In the genomic region with DNA sequence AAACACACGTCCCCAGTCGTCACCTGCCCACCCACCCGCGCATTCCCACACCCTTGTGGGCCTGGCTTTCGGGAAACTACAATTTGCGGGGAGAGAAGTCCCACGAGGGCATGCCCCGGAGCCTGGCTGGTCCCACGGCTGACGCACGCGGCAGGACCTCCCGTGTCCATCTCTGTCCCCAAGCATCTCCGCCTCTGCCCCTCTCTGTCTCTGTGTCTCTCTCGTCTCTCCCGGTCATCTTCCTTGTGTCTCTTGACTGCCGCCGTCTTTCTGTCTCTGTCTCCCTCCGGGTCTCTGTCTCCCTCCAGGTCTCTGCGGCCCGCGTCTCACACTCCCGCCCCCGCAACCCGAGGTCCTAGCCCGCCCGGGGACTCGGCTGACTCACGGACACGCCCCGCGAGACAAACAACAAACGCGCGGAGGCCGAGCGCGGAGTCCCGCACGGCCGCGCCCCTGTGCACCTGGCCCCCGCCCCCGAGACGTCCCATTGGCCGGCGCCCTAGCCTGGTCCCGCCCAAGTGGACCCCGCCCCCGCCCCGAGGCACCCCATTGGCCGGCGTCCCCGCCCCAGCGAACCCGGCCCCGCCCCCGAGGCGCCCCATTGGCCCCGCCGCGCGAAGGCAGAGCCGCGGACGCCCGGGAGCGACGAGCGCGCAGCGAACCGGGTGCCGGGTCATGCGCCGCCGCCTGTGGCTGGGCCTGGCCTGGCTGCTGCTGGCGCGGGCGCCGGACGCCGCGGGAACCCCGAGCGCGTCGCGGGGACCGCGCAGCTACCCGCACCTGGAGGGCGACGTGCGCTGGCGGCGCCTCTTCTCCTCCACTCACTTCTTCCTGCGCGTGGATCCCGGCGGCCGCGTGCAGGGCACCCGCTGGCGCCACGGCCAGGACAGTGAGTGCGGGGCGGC, we compare ENCODE assay signal across 8 cellular contexts. TPM values are rescaled to one million over a fixed set of nuclear protein-coding genes. Genes with fewer than 3 reads are reported as not detected.
DNase-seq lines count a peak whose midpoint lies in the region; ATAC-seq and TF ChIP-seq lines count a peak whose summit lies in the region.

FGF22 (plus strand) TSS at position 629 of the 905 bp plus-strand sequence; CDS start at position 676, 47 bp downstream.

- no peak within 1 kb of the TSS for H3K18ac ChIP-seq in IMR-90 (ENCODE audit: low read depth, low read length)

- no peak within 1 kb of the TSS for H2BK120ac ChIP-seq in IMR-90 (ENCODE audit: low read depth, low read length)

- H2BK15ac ChIP-seq in IMR-90 (ENCODE audit: low read depth, low read length) = no peak within 1 kb of the TSS

- H3K9me3 ChIP-seq in IMR-90 (ENCODE audit: control insufficient read depth, insufficient read depth, low read length) = no peaks in the 10 kb centered on the region
- no peaks in the 10 kb centered on the region for H3K9me3 ChIP-seq in neural cell (ENCODE audit: low read length)

- H4K8ac ChIP-seq in IMR-90 (ENCODE audit: low read depth in 2 of 2, low read length in 2 of 2) = peak within 1 kb of the TSS in 1 of 2 experiments; percentile 53; a peak in 2 of 4 replicates

- H3K27ac ChIP-seq in IMR-90 (ENCODE audit: insufficient read depth, low read length) (no peak within 1 kb of the TSS), neural cell (ENCODE audit: low read length) (no peak within 1 kb of the TSS)

- peak within 1 kb of the TSS; percentile 25; the same call in 1 of the 2 replicates for H3K9ac ChIP-seq in IMR-90 (ENCODE audit: low read depth, low read length)
- no peak within 1 kb of the TSS for H3K9ac ChIP-seq in neural cell (ENCODE audit: low read length)

- no peaks in the 10 kb centered on the region for H4K20me1 ChIP-seq in IMR-90 (ENCODE audit: insufficient read depth, low read length)
- H4K20me1 ChIP-seq in neural cell (ENCODE audit: insufficient read depth) = no peaks in the 10 kb centered on the region

- no peak within 1 kb of the TSS for H2BK20ac ChIP-seq in IMR-90 (ENCODE audit: low read depth, low read length)

- no peaks in the 10 kb centered on the region for H3K9me2 ChIP-seq in neural cell (ENCODE audit: insufficient read depth, low read length)

- no peak for TF ChIP-seq CTCF in AG04449 (IDR thresholded peaks at IDR 0.05; ENCODE audit: insufficient read depth, low read length, missing control alignments)
- no peak for TF ChIP-seq CTCF in IMR-90 (conservative IDR thresholded peaks at IDR 0.05; ENCODE audit: low read depth, low read length)
- no peak for TF ChIP-seq CTCF in fibroblast of villous mesenchyme (IDR thresholded peaks at IDR 0.05; ENCODE audit: insufficient read depth, low read depth, low read length)
- TF ChIP-seq CTCF in neural cell (IDR thresholded peaks at IDR 0.05; ENCODE audit: poor library complexity, severe bottlenecking) = no peak

- dilution Hi-C loops in IMR-90 (cut with HindIII; ENCODE audit: low sequenced_read_pairs, unreplicated experiment) = no loop called here

- no peak for TF ChIP-seq RAD21 in IMR-90 (IDR thresholded peaks at IDR 0.05; ENCODE audit: low read length)
- TF ChIP-seq RAD21 in neural cell (conservative IDR thresholded peaks at IDR 0.05) = no peak

- intact Hi-C loops in IMR-90 (cut with micrococcal nuclease) = no loop called here

- BruUV-seq in IMR-90 (replicated peaks; lab: Mats Ljungman, UMichigan) = no TSS peak

- no peak within 1 kb of the TSS for H4K5ac ChIP-seq in IMR-90 (ENCODE audit: low read depth, low read length)

- H3K4ac ChIP-seq in IMR-90 (ENCODE audit: low read depth, low read length) = no peak within 1 kb of the TSS; the same call in 1 of the 2 replicates

- peak within 1 kb of the TSS; percentile 60 for H2AK9ac ChIP-seq in IMR-90 (replicated peaks; ENCODE audit: low read depth, low read length, poor library complexity)

- H2AFZ ChIP-seq in IMR-90 (replicated peaks; ENCODE audit: low read length, poor library complexity) (peak within 1 kb of the TSS; percentile 85), neural cell (ENCODE audit: low read depth, low read length) (no peak within 1 kb of the TSS)

- H3K14ac ChIP-seq in IMR-90 (replicated peaks; ENCODE audit: low read depth, low read length) = no peak within 1 kb of the TSS

- peaks cover 0 to 1% of the 10 kb centered on the region in 2 experiments; a peak in 1 of 4 replicates for H3K79me1 ChIP-seq in IMR-90 (ENCODE audit: low read depth in 1 of 2, low read length in 2 of 2)

- peaks cover 4% of the 10 kb centered on the region; the same call in 1 of the 2 replicates for H3K36me3 ChIP-seq in IMR-90 (ENCODE audit: control insufficient read depth, insufficient read depth, low read length)
- H3K36me3 ChIP-seq in neural cell (ENCODE audit: insufficient read depth, low read length) = no peaks in the 10 kb centered on the region

- TF ChIP-seq EP300 in neural cell (conservative IDR thresholded peaks at IDR 0.05; ENCODE audit: poor library complexity, severe bottlenecking) = peak; percentile 21

- peak; percentile 98 for ATAC-seq in IMR-90 (ENCODE audit: low read depth)

- WGBS in IMR-90 (ENCODE audit: extremely low coverage in 2 of 2, insufficient read length in 1 of 2), 2 experiments = 13% methylated on average over 45 of the region's 108 CpGs; no CpG with 5 or more reads in 1 of the 2 experiments

- peak within 1 kb of the TSS; percentile 92 for H3K4me2 ChIP-seq in IMR-90 (ENCODE audit: low read depth, low read length)
- H3K4me2 ChIP-seq in neural cell (ENCODE audit: low read length) = no peak within 1 kb of the TSS

- in situ Hi-C loops in IMR-90 (cut with MboI; ENCODE audit: low sequenced_read_pairs) = no loop called here

- DNase-seq in AG04449 (ENCODE audit: low read depth, low spot score) (no peak), GM19238 (ENCODE audit: insufficient read length, low spot score) (peak; percentile 100), IMR-90 (peak; percentile 74), SHP77 (lab: John Stamatoyannopoulos, UW) (peak; percentile 63 to 89), fibroblast of villous mesenchyme (ENCODE audit: low read depth) (peak; percentile 89)
- peak; percentile 99 for DNase-seq in activated effector memory CD4-positive, alpha-beta T cell treated with anti-CD3 and anti-CD28 coated beads, Interleukin-2, amount 50 U/mL, for 16 hours
- DNase-seq in stimulated activated naive CD4-positive, alpha-beta T cell (lab: John Stamatoyannopoulos, UW) = peak; percentile 90 to 97 (median 96)

- H3K4me3 ChIP-seq in AG04449 (ENCODE audit: low read depth, low read length) (peak within 1 kb of the TSS; percentile 57), IMR-90 (ENCODE audit: insufficient read depth, low read depth, low read length) (peak within 1 kb of the TSS; percentile 49), fibroblast of villous mesenchyme (ENCODE audit: low read depth, low read length) (peak within 1 kb of the TSS; percentile 58), neural cell (ENCODE audit: low read length) (peak within 1 kb of the TSS; percentile 63)

- H3K9me1 ChIP-seq in IMR-90 (ENCODE audit: insufficient read depth, low read length) = no peaks in the 10 kb centered on the region

- H3K79me2 ChIP-seq in neural cell (replicated peaks; ENCODE audit: insufficient read depth, low read length) = no peaks in the 10 kb centered on the region

- no peaks in the 10 kb centered on the region for H3K27me3 ChIP-seq in IMR-90 (ENCODE audit: control insufficient read depth, insufficient read depth, low read length)
- H3K27me3 ChIP-seq in neural cell (ENCODE audit: insufficient read depth, low read depth, low read length) = no peaks in the 10 kb centered on the region

- H3K56ac ChIP-seq in IMR-90 (ENCODE audit: extremely low read depth, insufficient read depth, low read length) = no peak within 1 kb of the TSS

- POLR2A ChIA-PET in AG04449 (lab: Yijun Ruan, JAX) (no interaction called here), IMR-90 (lab: Charles Lee; ENCODE audit: unreplicated experiment) (no interaction called here)

- peaks cover 3% of the 10 kb centered on the region for H3K4me1 ChIP-seq in IMR-90 (ENCODE audit: control insufficient read depth, insufficient read depth, low read length)

- H4K91ac ChIP-seq in IMR-90 (ENCODE audit: insufficient read depth, low read depth, low read length) = no peak within 1 kb of the TSS; the same call in 1 of the 2 replicates

- CTCF ChIA-PET in AG04449 (lab: Yijun Ruan, JAX) (interaction anchor here (1.0 kb wide), 1 partner anchor 11 kb away, joined by 3 read pairs; no protein-coding TSS in a partner anchor), IMR-90 (lab: Yijun Ruan, JAX) (no interaction called here)

- no peak for TF ChIP-seq POLR2A in IMR-90 (IDR thresholded peaks at IDR 0.05; ENCODE audit: low read depth, low read length)

- H3K23ac ChIP-seq in IMR-90 (ENCODE audit: low read depth, low read length) = no peak within 1 kb of the TSS

- H2AK5ac ChIP-seq in IMR-90 (ENCODE audit: low read depth, low read length) = peak within 1 kb of the TSS; percentile 7

- H2BK5ac ChIP-seq in IMR-90 (ENCODE audit: low read depth, low read length, poor library complexity, severe bottlenecking) = no peak within 1 kb of the TSS

- H3F3A ChIP-seq in neural cell (ENCODE audit: insufficient read depth, low read length, poor library complexity, severe bottlenecking) = no peaks in the 10 kb centered on the region

TF ChIP-seq in IMR-90, 13 proteins besides CTCF, POLR2A, EP300 and RAD21:
- no peak for TF ChIP-seq BHLHE40 (IDR thresholded peaks at IDR 0.05; ENCODE audit: low read depth, low read length)
- no peak for TF ChIP-seq RCOR1 (IDR thresholded peaks at IDR 0.05; ENCODE audit: insufficient replicate concordance, low read length)
- TF ChIP-seq MAZ (IDR thresholded peaks at IDR 0.05; ENCODE audit: borderline replicate concordance, low read depth, low read length) = peak; percentile 53; the same call in 1 of the 2 replicates
- TF ChIP-seq SMC3 (IDR thresholded peaks at IDR 0.05; ENCODE audit: low read depth, low read length) = no peak

TF ChIP-seq in neural cell, 6 proteins besides CTCF, POLR2A, EP300 and RAD21:
- peak; percentile 49 for TF ChIP-seq MXI1 (conservative IDR thresholded peaks at IDR 0.05; ENCODE audit: poor library complexity, severe bottlenecking)
- TF ChIP-seq POLR2AphosphoS5 (IDR thresholded peaks at IDR 0.05) = no peak
TF ChIP-seq in neural cell: peak in this region for 1.

RNA-seq across cellular contexts. Expression of gene FGF22, which starts in this region (rescaled TPM):
- total RNA-seq in IMR-90 (2012; rRNA removed) = not detected in 2 replicates
- polyA plus RNA-seq in IMR-90 (2012; rRNA removed) = 0.14 and 0.24 TPM in 2 replicates
- polyA plus RNA-seq in IMR-90 (2012; cell fraction: cytosol; rRNA removed) = 0.21 and 0.22 TPM in 2 replicates
- 0.40 and 2.1 TPM in 2 replicates for polyA plus RNA-seq in IMR-90 (2012; cell fraction: nucleus; rRNA removed; ENCODE audit: low replicate concordance)
- total RNA-seq in fibroblast of villous mesenchyme = not detected in 2 replicates
- polyA plus RNA-seq in neural cell = 0.48 TPM in 1 of 2 replicates, not detected in the other
- polyA minus RNA-seq in neural cell = not detected in 2 replicates

Comparison
In these comparisons a context has a peak if more than half of its experiments do, and no peak if none do; other contexts are left out.
1. Peak in DNase-seq and H3K4me3 ChIP-seq in fibroblast of villous mesenchyme; RNA of the gene not detected or under 1 TPM.